In the genomic region with DNA sequence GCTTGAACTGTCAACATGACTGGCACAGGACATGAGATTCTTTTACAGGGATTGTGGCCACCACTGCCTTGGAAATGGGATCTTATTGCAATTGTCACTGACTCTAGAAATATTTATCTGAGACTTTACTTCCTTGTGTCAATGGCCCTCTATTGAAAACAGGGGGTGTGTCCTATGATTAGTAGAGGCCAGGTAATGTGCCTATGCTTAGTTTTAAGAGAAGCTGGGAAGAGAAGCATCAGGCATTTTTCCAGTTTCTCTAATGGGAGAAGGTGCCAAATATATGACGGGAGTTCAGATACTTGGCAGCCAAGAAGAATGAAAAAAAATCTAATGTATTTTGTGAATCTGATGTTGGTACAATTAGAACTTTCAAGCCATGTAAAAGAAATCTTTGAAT, we compare ENCODE assay signal across 26 cellular contexts.
"Had no signal": no experiment of that assay in that cellular context is flagged by ENCODE, and none has a peak within 500 bp of the region (broad histone marks: within the 10 kb centered on the region; RNA-seq: fewer than 3 reads in every experiment).

No MANE protein-coding gene starts in this region.

- H3K9me3 ChIP-seq: neutrophil, psoas muscle, right lobe of liver, sigmoid colon, stomach, thoracic aorta, thyroid gland, tibial nerve, upper lobe of left lung, vagina had no signal

- H3K27ac ChIP-seq: neutrophil, parathyroid adenoma, psoas muscle, right lobe of liver, sigmoid colon, stomach, thoracic aorta, thyroid gland, tibial nerve, upper lobe of left lung, vagina had no signal

- H3K36me3 ChIP-seq: neutrophil, right lobe of liver, sigmoid colon, stomach, thoracic aorta, thyroid gland, tibial nerve, upper lobe of left lung, vagina had no signal

- H3K4me1 ChIP-seq: parathyroid adenoma, psoas muscle, right lobe of liver, sigmoid colon, stomach, thyroid gland, tibial nerve, upper lobe of left lung, vagina had no signal

- DNase-seq: naive thymus-derived CD8-positive, alpha-beta T cell; nephron progenitor cell; nucleus accumbens; posterior cingulate gyrus; psoas muscle; right cardiac atrium; right lobe of liver; sigmoid colon; small intestine; stimulated activated CD4-positive, alpha-beta T cell treated with anti-CD3 and anti-CD28 coated beads, Interleukin-15, amount 100 ng/mL, for 24 hours; stimulated activated CD4-positive, alpha-beta T cell treated with anti-CD3 and anti-CD28 coated beads, Interleukin-2, amount 100 ng/mL, for 24 hours; stimulated activated CD4-positive, alpha-beta T cell treated with anti-CD3 and anti-CD28 coated beads, Interleukin-2, amount 100 ng/mL, for 48 hours; stimulated activated CD4-positive, alpha-beta T cell treated with anti-CD3 and anti-CD28 coated beads, Interleukin-4, amount 100 ng/mL, for 24 hours; stimulated activated naive B cell treated with anti-CD40 and anti-IgM and Interleukin-4, amounts not matched to agents 10 μg/mL and 1 μg/mL and 100 μg/mL, for 72 hours; stimulated activated naive CD4-positive, alpha-beta T cell treated with Interleukin-2 at 50 U/mL for 16 hours; stomach; thyroid gland; trophoblast cell; upper lobe of left lung had no signal

- ATAC-seq: naive thymus-derived CD8-positive, alpha-beta T cell; natural killer cell treated with Interleukin-12 subunit alpha and Interleukin-12 subunit beta and Interleukin-15 and Interleukin-18, amount 100 ng/mL, for 72 hours; psoas muscle; right cardiac atrium; right lobe of liver; stimulated activated effector memory CD8-positive, alpha-beta T cell treated with anti-CD3 and anti-CD28 coated beads, Interleukin-12 subunit alpha, Interleukin-12 subunit beta, amount 100 ng/mL, for 72 hours; stimulated activated naive B cell treated with anti-CD40 and anti-IgM and Interleukin-4, amounts not matched to agents 10 μg/mL and 1 μg/mL and 100 μg/mL, for 72 hours had no signal

- H2AFZ ChIP-seq: parathyroid adenoma had no signal

- H3K9ac ChIP-seq: parathyroid adenoma had no signal

- H3K79me2 ChIP-seq: parathyroid adenoma had no signal

- H3K4me3 ChIP-seq: psoas muscle, right lobe of liver, sigmoid colon, stomach, thoracic aorta, thyroid gland, tibial nerve, upper lobe of left lung, vagina had no signal

- H3K27me3 ChIP-seq: right lobe of liver, sigmoid colon, stomach, thyroid gland, tibial nerve, upper lobe of left lung, vagina had no signal
